In the genomic region with DNA sequence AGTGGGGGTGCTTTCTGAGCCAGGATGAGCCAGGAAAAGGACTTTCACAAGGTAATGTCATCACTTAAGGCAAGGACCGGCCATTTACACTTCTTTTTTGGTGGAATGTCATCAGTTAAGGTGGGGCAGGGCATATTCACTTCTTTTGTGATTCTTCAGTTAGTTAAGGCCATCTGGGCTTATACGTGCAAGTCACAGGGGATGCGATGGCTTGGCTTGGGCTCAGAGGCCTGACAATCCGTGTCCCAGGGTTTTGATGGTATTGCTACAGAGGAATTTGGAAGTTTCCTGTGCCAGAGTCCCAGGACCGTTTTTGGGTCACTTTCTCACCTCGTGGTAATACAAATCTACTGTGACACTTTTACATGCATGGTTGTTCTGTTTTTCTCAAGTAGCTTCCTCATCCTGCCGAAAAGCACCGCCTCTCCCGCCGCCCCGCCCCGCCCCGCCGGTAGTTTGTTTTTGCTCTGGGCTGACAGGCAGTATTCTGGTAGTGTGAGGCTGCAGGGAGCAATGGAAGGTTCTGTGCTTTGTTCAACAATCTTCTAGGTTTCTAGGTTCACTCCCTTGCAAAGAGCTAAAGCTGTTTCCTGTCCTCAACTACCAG, we compare ENCODE assay signal across 7 cellular contexts.
DNase-seq lines count a peak whose midpoint lies in the region; ATAC-seq, FAIRE-seq and TF ChIP-seq lines count a peak whose summit lies in the region.
"Not testable (repeated sequence)": the region's sequence is repeated elsewhere in the genome, so short reads cannot be mapped to it uniquely, and the experiment has no call there.

No MANE protein-coding gene starts in this region.

- intact Hi-C loops in GM12878 (cut with micrococcal nuclease; ENCODE audit: unreplicated experiment): loop anchor here (5.0 to 10.0 kb wide), 3 partner anchors 179 to 649 kb away; no protein-coding TSS in a partner anchor

- not testable (repeated sequence) for H3K36me3 ChIP-seq in GM12878 (ENCODE audit: control insufficient read depth in 2 of 2, insufficient read depth in 2 of 2, low read length in 1 of 2); iPS-15b (ENCODE audit: control insufficient read depth, insufficient read depth, low read length); skeletal muscle satellite cell (ENCODE audit: insufficient read depth, low read length)

- not testable (repeated sequence) for TF ChIP-seq CTCF in GM12878 (IDR thresholded peaks at IDR 0.05 in 2 of 3, conservative IDR thresholded peaks at IDR 0.05 in 1 of 3; ENCODE audit: control insufficient read depth in 2 of 3, extremely low read depth in 1 of 3, insufficient read depth in 1 of 3, low read depth in 3 of 3, low read length in 3 of 3)

- SMC1A ChIA-PET in GM12878 (lab: Charles Lee; ENCODE audit: uncharacterized antibody, unreplicated experiment): interaction anchor here (0.9 to 1.4 kb wide), 5 partner anchors 15 to 188 kb away, joined by 3 read pairs; no protein-coding TSS in a partner anchor

- CTCF ChIA-PET in GM12878 (lab: Yijun Ruan, JAX): interaction anchor here (0.6 to 0.9 kb wide), 2 partner anchors 14 to 242 kb away, joined by 3 read pairs; no protein-coding TSS in a partner anchor

- H3K9me3 ChIP-seq in GM12878 (replicated peaks; ENCODE audit: control insufficient read depth, insufficient read depth, low read length); iPS-15b (ENCODE audit: control insufficient read depth, insufficient read depth, low read length); skeletal muscle satellite cell (replicated peaks; ENCODE audit: low read length): not testable (repeated sequence)

- H3K9ac ChIP-seq in GM12878 (ENCODE audit: control insufficient read depth, insufficient read depth, low read length): not testable (repeated sequence)
- H3K9ac ChIP-seq in iPS-15b (ENCODE audit: low read depth, low read length) (peak overlapping the region; percentile 55), skeletal muscle satellite cell (ENCODE audit: low read depth, low read length) (peak overlapping the region; percentile 21)

- not testable (repeated sequence) for H4K20me1 ChIP-seq in GM12878 (ENCODE audit: control insufficient read depth, insufficient read depth)

- not testable (repeated sequence) for H3K4me1 ChIP-seq in GM12878 (ENCODE audit: control insufficient read depth, insufficient read depth, low read length)
- peaks cover 25% of the 10 kb centered on the region for H3K4me1 ChIP-seq in iPS-15b (ENCODE audit: control insufficient read depth, insufficient read depth, low read length)
- H3K4me1 ChIP-seq in skeletal muscle satellite cell (ENCODE audit: control insufficient read depth, insufficient read depth, low read length): peaks cover 23% of the 10 kb centered on the region

- TF ChIP-seq POLR2A in GM12878 (IDR thresholded peaks at IDR 0.05; ENCODE audit: low read depth, low read length): not testable (repeated sequence)

- H3K27me3 ChIP-seq in GM12878 (replicated peaks in 1 of 2; ENCODE audit: control insufficient read depth in 2 of 2, insufficient read depth in 2 of 2, low read length in 1 of 2); iPS-15b (ENCODE audit: control insufficient read depth, insufficient read depth, low read length); skeletal muscle satellite cell (ENCODE audit: control insufficient read depth, insufficient read depth, low read length): not testable (repeated sequence)

- POLR2A ChIA-PET in GM12878 (lab: Charles Lee): interaction anchor here (0.6 kb wide), 1 partner anchor 186 kb away, joined by 4 read pairs; no protein-coding TSS in a partner anchor

- in situ Hi-C loops in GM12878 (cut with MboI): not testable (repeated sequence)

- FAIRE-seq in GM12878 (lab: Jason Lieb, UNC): peak; percentile 38

- DNase-seq in MV-4-11 (lab: John Stamatoyannopoulos, UW): peak; percentile 57
- peak; percentile 56 for DNase-seq in activated CD4-positive, CD25-positive, alpha-beta regulatory T cell treated with anti-CD3 and anti-CD28 coated beads, Interleukin-2, amount 50 U/mL, for 72 hours
- not testable (repeated sequence) for DNase-seq in GM12878 (ENCODE audit: low read depth, low spot score)

- not testable (repeated sequence) for H3K79me2 ChIP-seq in GM12878 (ENCODE audit: control insufficient read depth, insufficient read depth, low read length)

- not testable (repeated sequence) for BruUV-seq in GM12878 (replicated peaks; lab: Mats Ljungman, UMichigan)

- TF ChIP-seq RAD21 in GM12878 (IDR thresholded peaks at IDR 0.05; ENCODE audit: insufficient read depth, low read depth, low read length): not testable (repeated sequence)

- ATAC-seq in GM18909 (IDR thresholded peaks at IDR 0.05; ENCODE audit: poor library complexity, unreplicated experiment) (peak; percentile 91), HG02763 (IDR thresholded peaks at IDR 0.05; ENCODE audit: unreplicated experiment) (peak; percentile 82), GM12878 (peak; percentile 98)

- RAD21 ChIA-PET in GM12878 (lab: Charles Lee; ENCODE audit: unreplicated experiment): interaction anchor here (0.6 to 1.3 kb wide), 4 partner anchors 168 to 239 kb away, joined by 3 to 5 read pairs (median 4); no protein-coding TSS in a partner anchor

- not testable (repeated sequence) for H3K27ac ChIP-seq in GM12878 (ENCODE audit: control insufficient read depth, insufficient read depth)

- peak overlapping the region; percentile 77 for H2AFZ ChIP-seq in GM12878 (ENCODE audit: control insufficient read depth, low read depth, low read length)

- TF ChIP-seq EP300 in GM12878 (IDR thresholded peaks at IDR 0.05; ENCODE audit: borderline replicate concordance in 1 of 2, control insufficient read depth in 1 of 2, low read depth in 2 of 2, low read length in 2 of 2): not testable (repeated sequence)

- peak overlapping the region; percentile 44 for H3K4me2 ChIP-seq in GM12878 (ENCODE audit: control insufficient read depth, insufficient read depth)
- peak overlapping the region; percentile 57 for H3K4me2 ChIP-seq in skeletal muscle satellite cell (ENCODE audit: low read length)

- H3K4me3 ChIP-seq in GM12878: not testable (repeated sequence)
- H3K4me3 ChIP-seq in iPS-15b (ENCODE audit: low read depth, low read length) (peak overlapping the region; percentile 58), skeletal muscle satellite cell (ENCODE audit: low read length) (peak overlapping the region; percentile 30)

- WGBS in GM12878 (ENCODE audit: insufficient coverage, insufficient replicate concordance, low lambda C conversion rate, missing lambda C conversion rate): 13% methylated on average over 14 of the region's 14 CpGs

TF ChIP-seq in GM12878, 131 proteins besides CTCF, POLR2A, EP300 and RAD21:
- TF ChIP-seq, protein P1, sequence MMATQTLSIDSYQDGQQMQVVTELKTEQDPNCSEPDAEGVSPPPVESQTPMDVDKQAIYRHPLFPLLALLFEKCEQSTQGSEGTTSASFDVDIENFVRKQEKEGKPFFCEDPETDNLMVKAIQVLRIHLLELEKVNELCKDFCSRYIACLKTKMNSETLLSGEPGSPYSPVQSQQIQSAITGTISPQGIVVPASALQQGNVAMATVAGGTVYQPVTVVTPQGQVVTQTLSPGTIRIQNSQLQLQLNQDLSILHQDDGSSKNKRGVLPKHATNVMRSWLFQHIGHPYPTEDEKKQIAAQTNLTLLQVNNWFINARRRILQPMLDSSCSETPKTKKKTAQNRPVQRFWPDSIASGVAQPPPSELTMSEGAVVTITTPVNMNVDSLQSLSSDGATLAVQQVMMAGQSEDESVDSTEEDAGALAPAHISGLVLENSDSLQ (IDR thresholded peaks at IDR 0.05): 0 out of 2 replicates have a peak, but pooled peaks have one; percentile 10
- 0 out of 2 replicates have a peak, but pooled peaks have one; percentile 24 for TF ChIP-seq MXI1 (IDR thresholded peaks at IDR 0.05; ENCODE audit: low read depth, low read length)
